Comparison of ENCODE assay signal across 22 cellular contexts in genomic region chr21:42252778-42253340, GRCh38. TPM values are rescaled to one million over a fixed set of nuclear protein-coding genes. Genes with fewer than 3 reads are reported as not detected.
DNase-seq lines count a peak whose midpoint lies in the region; ATAC-seq, FAIRE-seq and TF ChIP-seq lines count a peak whose summit lies in the region.
"Had no signal": no experiment of that assay in that cellular context is flagged by ENCODE, and none has a peak within 500 bp of the region (broad histone marks: within the 10 kb centered on the region; RNA-seq: fewer than 3 reads in every experiment).

No MANE protein-coding gene starts in this region.

- no peak overlapping the region; a peak in 1 of 22 replicates for H3K27ac ChIP-seq in BLaER1 treated with 17β-estradiol and CSF1 and Interleukin-3, amounts not matched to agents 10 nM and 100 nM
- H3K27ac ChIP-seq in OCI-LY1 (ENCODE audit: low read depth, low read length, poor library complexity, severe bottlenecking) (peak overlapping the region; percentile 95), dorsolateral prefrontal cortex (peak overlapping the region in 51 of 59 donors; percentile 7 to 95 (median 85)), small intestine (ENCODE audit: low read depth in 1 of 2, low read length in 1 of 2) (no peak overlapping the region), upper lobe of right lung (no peak overlapping the region)
- H3K27ac ChIP-seq: C4-2B, HL-60, PC-9, RWPE1, SJSA1 had no signal

- no peaks in the 10 kb centered on the region for H3K27me3 ChIP-seq in BLaER1 treated with 17β-estradiol and CSF1 and Interleukin-3, amounts not matched to agents 10 nM and 100 nM
- H3K27me3 ChIP-seq in OCI-LY1 (ENCODE audit: insufficient read depth, low read length) (no peaks in the 10 kb centered on the region), dorsolateral prefrontal cortex (no peaks in the 10 kb centered on the region), small intestine (ENCODE audit: control insufficient read depth in 2 of 2, insufficient read depth in 2 of 2, low read length in 2 of 2) (peaks cover 0 to 3% of the 10 kb centered on the region in 2 donors), upper lobe of right lung (no peaks in the 10 kb centered on the region)
- H3K27me3 ChIP-seq: SJSA1 had no signal

- no peak overlapping the region for H3K4me3 ChIP-seq in BLaER1 treated with 17β-estradiol and CSF1 and Interleukin-3, amounts not matched to agents 10 nM and 100 nM
- no peak overlapping the region for H3K4me3 ChIP-seq in OCI-LY1 (ENCODE audit: low read depth, low read length, poor library complexity, severe bottlenecking)
- H3K4me3 ChIP-seq in dorsolateral prefrontal cortex = no peak overlapping the region
- H3K4me3 ChIP-seq in small intestine (ENCODE audit: low read depth in 1 of 2, low read length in 2 of 2) = no peak overlapping the region
- H3K4me3 ChIP-seq in upper lobe of right lung = no peak overlapping the region
- H3K4me3 ChIP-seq: HAP-1, PC-9, SJSA1 had no signal

- H3K4me2 ChIP-seq in BLaER1 treated with 17β-estradiol and CSF1 and Interleukin-3, amounts not matched to agents 10 nM and 100 nM = peak overlapping the region in 6 of 11 experiments; percentile 42 to 71 (median 56); a peak in 9 of 22 replicates
- no peak overlapping the region for H3K4me2 ChIP-seq in OCI-LY1 (ENCODE audit: low read length)
- H3K4me2 ChIP-seq: PC-9 had no signal

- peaks cover 39 to 100% (median 96%) of the 10 kb centered on the region in 11 experiments; a peak in 20 of 22 replicates for H4K20me1 ChIP-seq in BLaER1 treated with 17β-estradiol and CSF1 and Interleukin-3, amounts not matched to agents 10 nM and 100 nM
- no peaks in the 10 kb centered on the region for H4K20me1 ChIP-seq in OCI-LY1 (ENCODE audit: insufficient read depth, low read length)

- H2AFZ ChIP-seq in OCI-LY1 (ENCODE audit: low read length) = no peak overlapping the region
- H2AFZ ChIP-seq: PC-9 had no signal

- no peaks in the 10 kb centered on the region for H3K9me3 ChIP-seq in BLaER1 treated with 17β-estradiol and CSF1 and Interleukin-3, amounts not matched to agents 10 nM and 100 nM (replicated peaks in 1 of 11)
- H3K9me3 ChIP-seq in OCI-LY1 (ENCODE audit: low read length) (no peaks in the 10 kb centered on the region), small intestine (ENCODE audit: control insufficient read depth, low read depth) (no peaks in the 10 kb centered on the region), upper lobe of right lung (no peaks in the 10 kb centered on the region)
- H3K9me3 ChIP-seq: HAP-1, SJSA1 had no signal

- ATAC-seq in upper lobe of right lung (no peak), HG02571 (IDR thresholded peaks at IDR 0.05; ENCODE audit: unreplicated experiment) (no peak)

- no peak for FAIRE-seq in small intestine (lab: Jason Lieb, UNC)
- FAIRE-seq: HTR-8/SVneo had no signal

- H3K9me2 ChIP-seq in OCI-LY1 (ENCODE audit: low read depth, low read length) = no peaks in the 10 kb centered on the region

- TF ChIP-seq CTCF in OCI-LY1 (IDR thresholded peaks at IDR 0.05; ENCODE audit: low read length) (no peak), dorsolateral prefrontal cortex (IDR thresholded peaks at IDR 0.05 in 54 of 56, conservative IDR thresholded peaks at IDR 0.05 in 2 of 56; ENCODE audit: low read depth in 1 of 56, partially characterized antibody in 56 of 56) (no peak), upper lobe of right lung (IDR thresholded peaks at IDR 0.05) (no peak)

- H3K9ac ChIP-seq in BLaER1 treated with 17β-estradiol and CSF1 and Interleukin-3, amounts not matched to agents 10 nM and 100 nM = no peak overlapping the region; a peak in 1 of 22 replicates
- peak overlapping the region; percentile 5; the same call in 1 of the 2 replicates for H3K9ac ChIP-seq in OCI-LY1 (ENCODE audit: low read length)

- WGBS in small intestine, 3 donors = 26 to 76% (median 49%) methylated on average over 11 of the region's 11 CpGs

- no peaks in the 10 kb centered on the region for H3K79me2 ChIP-seq in OCI-LY1 (ENCODE audit: insufficient read depth, low read length)

- intact Hi-C loops in dorsolateral prefrontal cortex (cut with DNase I) (loop anchor here in 1 of 2 donors (5.0 kb wide), 1 partner anchor 81 kb away; no protein-coding TSS in a partner anchor), upper lobe of right lung (cut with DNase I) (no loop called here)

- no peaks in the 10 kb centered on the region for H3F3A ChIP-seq in OCI-LY1 (ENCODE audit: insufficient read depth, low read length)

- DNase-seq in dorsolateral prefrontal cortex (no peak), small intestine (peak; percentile 52), upper lobe of right lung (no peak), mesenteric fat pad (ENCODE audit: low spot score) (no peak)
- DNase-seq: DMS79 treated with DMSO at 0.1 percent for 48 hours, IMR-90, NCI-H187, NCI-H2107, NCI-H226, NCI-H524, NCI-H82, PC-9 had no signal

- peaks cover 60 to 82% (median 72%) of the 10 kb centered on the region in 10 experiments for H3K4me1 ChIP-seq in BLaER1 treated with 17β-estradiol and CSF1 and Interleukin-3, amounts not matched to agents 10 nM and 100 nM
- H3K4me1 ChIP-seq in OCI-LY1 (ENCODE audit: insufficient read depth, low read length, severe bottlenecking) (peaks cover 96% of the 10 kb centered on the region), small intestine (ENCODE audit: control insufficient read depth in 2 of 2, insufficient read depth in 1 of 2, low read depth in 1 of 2, low read length in 1 of 2) (no peaks in the 10 kb centered on the region), upper lobe of right lung (no peaks in the 10 kb centered on the region)
- H3K4me1 ChIP-seq: HAP-1 had no signal

- peaks cover 0 to 33% (median 4%) of the 10 kb centered on the region in 11 experiments; a peak in 9 of 22 replicates for H3K36me3 ChIP-seq in BLaER1 treated with 17β-estradiol and CSF1 and Interleukin-3, amounts not matched to agents 10 nM and 100 nM
- H3K36me3 ChIP-seq in OCI-LY1 (ENCODE audit: insufficient read depth, low read length) (no peaks in the 10 kb centered on the region), small intestine (ENCODE audit: control insufficient read depth in 2 of 2, insufficient read depth in 2 of 2, low read length in 2 of 2) (no peaks in the 10 kb centered on the region), upper lobe of right lung (no peaks in the 10 kb centered on the region)
- H3K36me3 ChIP-seq: HAP-1, SJSA1 had no signal

RNA-seq across cellular contexts. Expression of gene ABCG1, which starts 33.9 kb away (rescaled TPM):
- total RNA-seq in dorsolateral prefrontal cortex = 10 to 100 TPM; 23.5 to 64.8 (median 43.0) TPM
- 10 to 100 TPM; 12.4 to 46.5 (median 30.0) TPM for polyA plus RNA-seq in small intestine
- total RNA-seq in upper lobe of right lung = 62.6 TPM
- 25.9 TPM for total RNA-seq in mesenteric fat pad
- total RNA-seq: M059J had no signal

Comparison
In these comparisons a context has a peak if more than half of its experiments do, and no peak if none do; other contexts are left out.
1. H3K27ac ChIP-seq: peak in OCI-LY1 (single experiment) and dorsolateral prefrontal cortex (51 of 59); none in BLaER1 treated with 17β-estradiol and CSF1 and Interleukin-3, amounts not matched to agents 10 nM and 100 nM (0 of 11), small intestine (0 of 2) and upper lobe of right lung (single experiment).